8 cellular contexts compared by ENCODE assay signal in genomic region chrX:112840382-112841113, GRCh38. TPM values are rescaled to one million over a fixed set of nuclear protein-coding genes. Genes with fewer than 3 reads are reported as not detected.
DNase-seq lines count a peak whose midpoint lies in the region; ATAC-seq and TF ChIP-seq lines count a peak whose summit lies in the region.

TSS of gene AMOT (minus strand) at chrX:112840831. CDS start at chrX:112823126, 17,705 bp downstream.

- H3K4me1 ChIP-seq in Caco-2 (peaks cover 27% of the 10 kb centered on the region), SJCRH30 (peaks cover 10% of the 10 kb centered on the region; the same call in 1 of the 2 replicates), thymus (ENCODE audit: control insufficient read depth, insufficient read depth, low read length) (peaks cover 3% of the 10 kb centered on the region)

- H3K9me3 ChIP-seq in Caco-2 (no peaks in the 10 kb centered on the region), SJCRH30 (replicated peaks) (no peaks in the 10 kb centered on the region), thymus (ENCODE audit: control insufficient read depth) (no peaks in the 10 kb centered on the region)

- under 1% methylated on average over 43 of the region's 49 CpGs for WGBS in thymus

- peak; percentile 82 to 90 for DNase-seq in Caco-2
- DNase-seq in SJCRH30, result peak; percentile 96
- peak; percentile 73 for DNase-seq in activated naive CD4-positive, alpha-beta T cell treated with anti-CD3 and anti-CD28 coated beads, Interleukin-2, amount 10 ng/mL, durations not matched to agents 7 days and 5 days
- DNase-seq in glutamatergic neuron, result peak; percentile 86
- peak; percentile 62 for DNase-seq in occipital lobe (lab: John Stamatoyannopoulos, UW)

- BruUV-seq in Caco-2 (replicated peaks; lab: Mats Ljungman, UMichigan), result TSS peak; percentile 43

- H3K4me3 Mint-ChIP-seq in Caco-2 (ENCODE audit: unreplicated experiment), result peak within 1 kb of the TSS; percentile 96
- peak within 1 kb of the TSS; percentile 80 to 97 (median 94) for H3K4me3 Mint-ChIP-seq in IgD-negative memory B cell
- H3K4me3 Mint-ChIP-seq in activated naive CD4-positive, alpha-beta T cell treated with anti-CD3 and anti-CD28 coated beads, Interleukin-2, amount 10 ng/mL, durations not matched to agents 7 days and 5 days, result peak within 1 kb of the TSS; percentile 85
- peak within 1 kb of the TSS; percentile 95 for H3K4me3 Mint-ChIP-seq in glutamatergic neuron (ENCODE audit: unreplicated experiment)

- H3K27ac ChIP-seq in SJCRH30 (peak within 1 kb of the TSS; percentile 82), thymus (ENCODE audit: low read depth) (peak within 1 kb of the TSS; percentile 59)

- intact Hi-C loops in Caco-2 (cut with micrococcal nuclease; ENCODE audit: unreplicated experiment), result loop anchor here (1.0 to 5.0 kb wide), 3 partner anchors 8 to 78 kb away; no protein-coding TSS in a partner anchor

- H3K4me1 Mint-ChIP-seq in Caco-2 (ENCODE audit: low read depth, unreplicated experiment), result peaks cover 16% of the 10 kb centered on the region
- H3K4me1 Mint-ChIP-seq in IgD-negative memory B cell, result peaks cover 4 to 8% (median 7%) of the 10 kb centered on the region in 3 donors
- peaks cover 14% of the 10 kb centered on the region for H3K4me1 Mint-ChIP-seq in activated naive CD4-positive, alpha-beta T cell treated with anti-CD3 and anti-CD28 coated beads, Interleukin-2, amount 10 ng/mL, durations not matched to agents 7 days and 5 days
- peaks cover 24% of the 10 kb centered on the region for H3K4me1 Mint-ChIP-seq in glutamatergic neuron (ENCODE audit: low read depth, unreplicated experiment)

- H3K27me3 ChIP-seq in Caco-2 (replicated peaks; ENCODE audit: control insufficient read depth, insufficient read depth, low read length), result no peaks in the 10 kb centered on the region
- no peaks in the 10 kb centered on the region for H3K27me3 ChIP-seq in SJCRH30
- no peaks in the 10 kb centered on the region for H3K27me3 ChIP-seq in thymus (ENCODE audit: control insufficient read depth, insufficient read depth)

- TF ChIP-seq CTCF in Caco-2 (IDR thresholded peaks at IDR 0.05; ENCODE audit: insufficient read depth in 1 of 2, low read depth in 1 of 2, low read length in 1 of 2, severe bottlenecking in 1 of 2, unreplicated experiment in 1 of 2) (no peak), glutamatergic neuron (IDR thresholded peaks at IDR 0.05; ENCODE audit: partially characterized antibody, unreplicated experiment) (no peak)

- H3K27ac Mint-ChIP-seq in Caco-2 (ENCODE audit: unreplicated experiment) (peak within 1 kb of the TSS; percentile 91), IgD-negative memory B cell (peak within 1 kb of the TSS; percentile 52 to 96 (median 78)), glutamatergic neuron (ENCODE audit: unreplicated experiment) (peak within 1 kb of the TSS; percentile 96)
- H3K27ac Mint-ChIP-seq in activated naive CD4-positive, alpha-beta T cell treated with anti-CD3 and anti-CD28 coated beads, Interleukin-2, amount 10 ng/mL, durations not matched to agents 7 days and 5 days, result peak within 1 kb of the TSS; percentile 64

- ATAC-seq in GM21515 (IDR thresholded peaks at IDR 0.05; ENCODE audit: unreplicated experiment), result peak; percentile 60

- no peaks in the 10 kb centered on the region for H3K27me3 Mint-ChIP-seq in Caco-2 (ENCODE audit: insufficient read depth, unreplicated experiment)
- peaks cover 3% of the 10 kb centered on the region for H3K27me3 Mint-ChIP-seq in IgD-negative memory B cell
- H3K27me3 Mint-ChIP-seq in activated naive CD4-positive, alpha-beta T cell treated with anti-CD3 and anti-CD28 coated beads, Interleukin-2, amount 10 ng/mL, durations not matched to agents 7 days and 5 days, result peaks cover 19% of the 10 kb centered on the region
- peaks cover 1% of the 10 kb centered on the region for H3K27me3 Mint-ChIP-seq in glutamatergic neuron (ENCODE audit: unreplicated experiment)

- POLR2A ChIA-PET in Caco-2 (lab: Charles Lee), result interaction anchor here (0.6 to 1.4 kb wide), 2 partner anchors 10 to 37 kb away, joined by 3 to 8 read pairs; no protein-coding TSS in a partner anchor

- H3K9me3 Mint-ChIP-seq in Caco-2 (ENCODE audit: unreplicated experiment), result no peaks in the 10 kb centered on the region
- no peaks in the 10 kb centered on the region for H3K9me3 Mint-ChIP-seq in IgD-negative memory B cell
- H3K9me3 Mint-ChIP-seq in activated naive CD4-positive, alpha-beta T cell treated with anti-CD3 and anti-CD28 coated beads, Interleukin-2, amount 10 ng/mL, durations not matched to agents 7 days and 5 days, result no peaks in the 10 kb centered on the region
- peaks cover 8% of the 10 kb centered on the region for H3K9me3 Mint-ChIP-seq in glutamatergic neuron (ENCODE audit: unreplicated experiment)

- H3K36me3 ChIP-seq in Caco-2 (ENCODE audit: control insufficient read depth, insufficient read depth, low read length) (no peaks in the 10 kb centered on the region), SJCRH30 (no peaks in the 10 kb centered on the region), thymus (ENCODE audit: control insufficient read depth, insufficient read depth) (no peaks in the 10 kb centered on the region)

- H3K36me3 Mint-ChIP-seq in Caco-2 (ENCODE audit: insufficient read depth, unreplicated experiment), result no peaks in the 10 kb centered on the region
- H3K36me3 Mint-ChIP-seq in IgD-negative memory B cell, result no peaks in the 10 kb centered on the region
- H3K36me3 Mint-ChIP-seq in activated naive CD4-positive, alpha-beta T cell treated with anti-CD3 and anti-CD28 coated beads, Interleukin-2, amount 10 ng/mL, durations not matched to agents 7 days and 5 days, result no peaks in the 10 kb centered on the region
- H3K36me3 Mint-ChIP-seq in glutamatergic neuron (ENCODE audit: unreplicated experiment), result no peaks in the 10 kb centered on the region

- H3K4me3 ChIP-seq in Caco-2 (ENCODE audit: low read depth, low read length), result peak within 1 kb of the TSS; percentile 68
- H3K4me3 ChIP-seq in SJCRH30, result peak within 1 kb of the TSS; percentile 81
- H3K4me3 ChIP-seq in thymus (ENCODE audit: low read length), result peak within 1 kb of the TSS; percentile 66

- CTCF ChIA-PET in Caco-2 (lab: Charles Lee), result interaction anchor here (0.8 to 0.9 kb wide), 2 partner anchors 11 to 25 kb away, joined by 3 read pairs; no protein-coding TSS in a partner anchor
- CTCF ChIA-PET in activated naive CD4-positive, alpha-beta T cell treated with anti-CD3 and anti-CD28 coated beads, Interleukin-2, amount 10 ng/mL, durations not matched to agents 7 days and 5 days (lab: Charles Lee), result interaction anchor here (1.1 kb wide), 1 partner anchor 19 kb away, joined by 3 read pairs; no protein-coding TSS in a partner anchor

RNA-seq across cellular contexts. Expression of gene AMOT, which starts in this region (rescaled TPM):
- total RNA-seq in Caco-2 (2022) (55.7 and 66.3 TPM in 2 replicates), glutamatergic neuron (ENCODE audit: unreplicated experiment) (88.3 TPM), occipital lobe (10.8 TPM)
- polyA plus RNA-seq in IgD-negative memory B cell (3.3 TPM), thymus (8.3 TPM)
- total RNA-seq in SJCRH30 (2014; rRNA removed; shearing (Covaris generic)), result 42.7 and 43.2 TPM in 2 replicates

Comparison
In these comparisons a context has a peak if more than half of its experiments do, and no peak if none do; other contexts are left out.
1. Peak in every context shown above with its lines: DNase-seq, ATAC-seq, H3K4me3 ChIP-seq and H3K27ac ChIP-seq.